ENCODE assay signal across 1 cellular context in the genomic region with DNA sequence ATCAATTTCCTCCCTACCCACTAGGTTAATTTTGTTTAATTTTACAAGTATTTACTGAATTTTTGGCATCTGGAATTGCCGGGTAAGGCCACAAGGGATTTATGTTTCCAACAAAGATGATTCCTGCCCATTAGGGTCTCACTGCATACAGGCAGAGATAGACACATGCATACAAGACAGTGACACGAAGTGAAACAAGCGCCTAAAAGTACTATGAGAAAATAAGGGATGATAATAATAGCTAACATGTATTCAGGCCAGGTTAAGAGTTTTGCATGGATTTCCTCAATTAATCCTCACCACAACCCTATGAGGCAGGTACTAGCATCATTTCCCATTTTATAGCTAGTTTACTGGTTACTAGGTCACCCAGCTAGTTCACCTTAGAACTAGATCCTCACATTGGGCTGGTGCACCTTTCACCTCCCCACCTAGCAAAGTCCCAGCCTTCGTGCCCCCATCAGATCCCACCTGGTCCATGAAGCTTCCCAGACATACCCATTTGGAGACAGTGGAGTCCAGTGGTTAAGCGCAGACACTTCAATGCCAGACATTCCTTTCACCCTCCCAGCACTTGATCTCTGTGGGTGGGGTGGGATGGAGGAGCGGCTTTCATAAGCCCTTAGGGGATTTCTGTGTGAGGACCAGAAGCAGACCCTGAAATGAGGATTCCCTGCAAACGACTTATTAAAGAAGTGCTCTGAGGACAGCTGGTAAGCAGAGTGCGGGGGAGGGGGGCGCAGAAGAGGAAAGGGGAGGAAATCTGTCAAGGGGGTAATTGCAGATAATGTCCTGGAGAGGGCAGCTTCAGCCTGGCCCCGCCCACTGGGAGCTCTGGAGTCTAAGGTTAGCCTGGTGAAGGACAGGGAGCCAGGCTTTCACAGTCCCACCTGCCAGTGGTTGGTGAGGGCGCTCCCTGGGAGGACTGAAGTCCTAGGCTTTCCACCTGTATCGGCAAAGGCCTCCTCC.
TF ChIP-seq lines count a peak whose summit lies in the region.

No MANE protein-coding gene starts in this region.

TF ChIP-seq in SK-N-SH treated with all-trans-retinoic acid at 6 μM for 48 hours, 23 proteins besides CTCF, POLR2A, EP300 and RAD21 (continued from another document):
- TF ChIP-seq ZNF8 (CRISPR knock-in tag; IDR thresholded peaks at IDR 0.05), result no peak
